In the genomic region with DNA sequence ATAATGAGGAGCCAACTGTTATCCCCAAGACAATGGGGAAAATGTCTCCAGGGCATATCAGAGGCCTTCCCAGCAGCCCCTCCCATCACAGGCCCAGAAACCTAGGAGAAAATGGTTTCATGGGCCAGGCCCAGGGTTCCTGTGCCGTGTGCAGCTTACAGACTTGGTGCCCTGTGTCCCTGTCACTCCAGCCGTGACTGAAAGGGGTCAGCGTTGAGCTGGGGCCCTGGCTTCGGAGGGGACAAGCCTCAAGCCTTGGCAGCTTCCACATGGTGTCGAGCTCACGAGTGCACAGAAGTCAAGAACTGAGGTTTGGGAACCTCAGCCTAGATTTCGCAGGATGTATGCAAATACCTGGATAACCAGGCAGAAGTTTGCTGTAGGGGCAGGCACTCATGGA, we compare ENCODE assay signal across 18 cellular contexts. TPM values are rescaled to one million over a fixed set of nuclear protein-coding genes. Genes with fewer than 3 reads are reported as not detected.
DNase-seq lines count a peak whose midpoint lies in the region; ATAC-seq, FAIRE-seq and TF ChIP-seq lines count a peak whose summit lies in the region.
"Had no signal": no experiment of that assay in that cellular context is flagged by ENCODE, and none has a peak within 500 bp of the region (broad histone marks: within the 10 kb centered on the region; RNA-seq: fewer than 3 reads in every experiment).

No MANE protein-coding gene starts in this region.

- no peak for FAIRE-seq in GM19239 (lab: Jason Lieb, UNC)

- H4K91ac ChIP-seq in neuronal stem cell (ENCODE audit: low read depth, low read length, poor library complexity): no peak overlapping the region

- no peak for TF ChIP-seq EP300 in sigmoid colon (IDR thresholded peaks at IDR 0.05)

- no peak overlapping the region for H3K18ac ChIP-seq in neuronal stem cell (ENCODE audit: low read length)

- H3K36me3 ChIP-seq in GM06990 (ENCODE audit: control insufficient read depth, insufficient read depth, low read length) (no peaks in the 10 kb centered on the region), neuronal stem cell (replicated peaks in 1 of 2; ENCODE audit: control insufficient read depth in 2 of 2, insufficient read depth in 2 of 2, low read length in 2 of 2) (peaks cover 2 to 52% of the 10 kb centered on the region in 2 donors), sigmoid colon (no peaks in the 10 kb centered on the region)
- H3K36me3 ChIP-seq: BLaER1, colonic mucosa, Peyer's patch had no signal

- no peak for ATAC-seq in HG02852 (IDR thresholded peaks at IDR 0.05; ENCODE audit: unreplicated experiment)
- ATAC-seq: body of pancreas had no signal

- H3K9ac ChIP-seq in neuronal stem cell (ENCODE audit: low read depth, low read length, poor library complexity): peak overlapping the region; percentile 32
- H3K9ac ChIP-seq: BLaER1 had no signal

- no peak overlapping the region for H3K4ac ChIP-seq in neuronal stem cell (ENCODE audit: low read length)

- H3K4me1 ChIP-seq in neuronal stem cell (ENCODE audit: control insufficient read depth in 2 of 2, insufficient read depth in 1 of 2, low read depth in 1 of 2, low read length in 2 of 2) (peaks cover 21 to 36% of the 10 kb centered on the region in 2 donors), sigmoid colon (peaks cover 0 to 32% (median 16%) of the 10 kb centered on the region in 4 donors)
- H3K4me1 ChIP-seq: BLaER1, colonic mucosa had no signal

- no peak overlapping the region for H4K8ac ChIP-seq in neuronal stem cell (ENCODE audit: low read depth, low read length)

- no peak overlapping the region for H3K14ac ChIP-seq in neuronal stem cell (ENCODE audit: low read length)

- H3K4me3 ChIP-seq in GM06990 (replicated peaks; ENCODE audit: low read depth, low read length) (no peak overlapping the region), neuronal stem cell (ENCODE audit: low read length in 2 of 2) (no peak overlapping the region), sigmoid colon (no peak overlapping the region)
- H3K4me3 ChIP-seq: BLaER1, body of pancreas, colonic mucosa, Peyer's patch, SK-N-MC had no signal

- H2AK5ac ChIP-seq in neuronal stem cell (ENCODE audit: low read depth, low read length): no peak overlapping the region

- no peak overlapping the region for H2BK5ac ChIP-seq in neuronal stem cell (ENCODE audit: low read length)

- DNase-seq in GM06990 (ENCODE audit: extremely low read depth, insufficient read length): no peak
- DNase-seq in HEK293T (ENCODE audit: extremely low spot score): no peak
- no peak for DNase-seq in neuronal stem cell (ENCODE audit: low spot score)
- no peak for DNase-seq in sigmoid colon
- DNase-seq in GM19239 (ENCODE audit: insufficient read length, low spot score): no peak
- no peak for DNase-seq in activated effector memory CD4-positive, alpha-beta T cell treated with anti-CD3 and anti-CD28 coated beads, Interleukin-2, amount 50 U/mL, for 16 hours
- DNase-seq: activated CD4-positive, alpha-beta T cell treated with anti-CD3 and anti-CD28 coated beads for 1 hour; body of pancreas; colonic mucosa; foreskin melanocyte; MM.1S; NCI-H748 treated with DMSO at 0.1 percent for 48 hours; Peyer's patch; stimulated activated CD8-positive, alpha-beta memory T cell treated with anti-CD3 and anti-CD28 coated beads, Interleukin-4, amount 100 ng/mL, for 48 hours had no signal

- H3K79me1 ChIP-seq in neuronal stem cell (ENCODE audit: low read depth, low read length): peaks cover 5% of the 10 kb centered on the region

- POLR2A ChIA-PET in HEK293T (lab: Yijun Ruan, JAX): no interaction called here

- H3K27ac ChIP-seq in cingulate gyrus (ENCODE audit: low read depth, low read length) (peak overlapping the region; percentile 3), neuronal stem cell (replicated peaks; ENCODE audit: low read length) (no peak overlapping the region), sigmoid colon (no peak overlapping the region)
- H3K27ac ChIP-seq: BLaER1, body of pancreas, colonic mucosa, Peyer's patch, SK-N-MC had no signal

- no peak for TF ChIP-seq POLR2A in sigmoid colon (IDR thresholded peaks at IDR 0.05)

- TF ChIP-seq CTCF in GM06990 (IDR thresholded peaks at IDR 0.05; ENCODE audit: insufficient read depth, low read length, poor library complexity, severe bottlenecking) (peak; percentile 28), sigmoid colon (IDR thresholded peaks at IDR 0.05) (no peak)

- H3K23ac ChIP-seq in neuronal stem cell (ENCODE audit: low read depth, low read length, poor library complexity): no peak overlapping the region

- peaks cover 0 to 5% of the 10 kb centered on the region in 2 donors for H3K9me3 ChIP-seq in neuronal stem cell (replicated peaks in 1 of 2; ENCODE audit: control insufficient read depth in 2 of 2, insufficient read depth in 1 of 2, low read depth in 1 of 2, low read length in 2 of 2)
- H3K9me3 ChIP-seq in sigmoid colon: no peaks in the 10 kb centered on the region
- H3K9me3 ChIP-seq: body of pancreas, colonic mucosa, Peyer's patch had no signal

- no CpG with 5 or more reads among the region's 7 CpGs for WGBS in neuronal stem cell (ENCODE audit: extremely low coverage in 2 of 2, insufficient read length in 2 of 2, insufficient replicate concordance in 1 of 2), 2 donors
- 93 to 95% methylated on average over 7 of the region's 7 CpGs for WGBS in sigmoid colon, 2 donors

- no peak overlapping the region for H2AFZ ChIP-seq in neuronal stem cell (ENCODE audit: low read length)

- CTCF ChIA-PET in HEK293T (lab: Yijun Ruan, JAX): interaction anchor here (0.6 to 1.7 kb wide), 5 partner anchors 10 to 54 kb away, joined by 3 to 7 read pairs (median 4); no protein-coding TSS in a partner anchor

- no peak overlapping the region for H2BK120ac ChIP-seq in neuronal stem cell (ENCODE audit: low read depth, low read length)

- H3K27me3 ChIP-seq in GM06990 (replicated peaks; ENCODE audit: control insufficient read depth, insufficient read depth, low read length): no peaks in the 10 kb centered on the region
- no peaks in the 10 kb centered on the region for H3K27me3 ChIP-seq in neuronal stem cell (ENCODE audit: control insufficient read depth in 3 of 3, insufficient read depth in 3 of 3, low read depth in 1 of 3, low read length in 3 of 3)
- H3K27me3 ChIP-seq in sigmoid colon: no peaks in the 10 kb centered on the region
- H3K27me3 ChIP-seq: BLaER1, body of pancreas, colonic mucosa, Peyer's patch had no signal

- no peak overlapping the region for H2BK15ac ChIP-seq in neuronal stem cell (ENCODE audit: low read length)

- H2BK12ac ChIP-seq in neuronal stem cell (ENCODE audit: low read length): no peak overlapping the region

- no peak overlapping the region for H3K4me2 ChIP-seq in neuronal stem cell (ENCODE audit: insufficient read depth, low read length, poor library complexity, severe bottlenecking)
- H3K4me2 ChIP-seq: BLaER1 had no signal

- intact Hi-C loops in sigmoid colon (cut with DNase I): no loop called here

TF ChIP-seq in HEK293T, 16 proteins besides CTCF, POLR2A, EP300 and RAD21:
- TF ChIP-seq LEF1 (IDR thresholded peaks at IDR 0.05; ENCODE audit: borderline replicate concordance) (no peak), PKNOX1 (IDR thresholded peaks at IDR 0.05) (peak; percentile 63; the same call in 1 of the 2 replicates), L3MBTL2 (conservative IDR thresholded peaks at IDR 0.05) (0 out of 2 replicates have a peak, but pooled peaks have one; percentile 34)

RNA-seq across cellular contexts. Expression of gene SIPA1L2, which starts 18.1 kb away (rescaled TPM):
- polyA plus RNA-seq in neuronal stem cell (2013, experiment 1 of 2): 25.7 TPM
- polyA plus RNA-seq in neuronal stem cell (2013, experiment 2 of 2): 25.1 TPM
- total RNA-seq in sigmoid colon: 10 to 100 TPM; 22.5 to 42.5 (median 32.1) TPM
- 10 to 100 TPM; 16.2 to 20.6 (median 18.0) TPM for polyA plus RNA-seq in sigmoid colon
